In genomic region chr12:55726911-55727310, GRCh38 we compare ENCODE assay signal across 1 cellular context.
TF ChIP-seq lines count a peak whose summit lies in the region.

No MANE protein-coding gene starts in this region.

TF ChIP-seq in H1, 55 proteins besides CTCF, POLR2A, EP300 and RAD21:
- TF ChIP-seq, protein P1, sequence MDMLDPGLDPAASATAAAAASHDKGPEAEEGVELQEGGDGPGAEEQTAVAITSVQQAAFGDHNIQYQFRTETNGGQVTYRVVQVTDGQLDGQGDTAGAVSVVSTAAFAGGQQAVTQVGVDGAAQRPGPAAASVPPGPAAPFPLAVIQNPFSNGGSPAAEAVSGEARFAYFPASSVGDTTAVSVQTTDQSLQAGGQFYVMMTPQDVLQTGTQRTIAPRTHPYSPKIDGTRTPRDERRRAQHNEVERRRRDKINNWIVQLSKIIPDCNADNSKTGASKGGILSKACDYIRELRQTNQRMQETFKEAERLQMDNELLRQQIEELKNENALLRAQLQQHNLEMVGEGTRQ (IDR thresholded peaks at IDR 0.05; ENCODE audit: low read length) = no peak
- no peak for TF ChIP-seq KDM1A (IDR thresholded peaks at IDR 0.05; ENCODE audit: borderline replicate concordance, low read length)
- no peak for TF ChIP-seq POU5F1 (IDR thresholded peaks at IDR 0.05; ENCODE audit: low read depth, low read length)
- TF ChIP-seq SIN3A (conservative IDR thresholded peaks at IDR 0.05 in 1 of 2, IDR thresholded peaks at IDR 0.05 in 1 of 2; ENCODE audit: low read depth in 1 of 2, low read length in 2 of 2) = no peak
- no peak for TF ChIP-seq RNF2 (IDR thresholded peaks at IDR 0.05; ENCODE audit: borderline replicate concordance, low read depth, low read length, missing control alignments, poor library complexity, severe bottlenecking)
- no peak for TF ChIP-seq NRF1 (IDR thresholded peaks at IDR 0.05; ENCODE audit: low read depth, low read length)
- TF ChIP-seq SP2 (IDR thresholded peaks at IDR 0.05; ENCODE audit: low read length) = no peak
- no peak for TF ChIP-seq PHF8 (conservative IDR thresholded peaks at IDR 0.05; ENCODE audit: low read depth, low read length)
- no peak for TF ChIP-seq POLR2AphosphoS5 (IDR thresholded peaks at IDR 0.05; ENCODE audit: low read depth, low read length)
- TF ChIP-seq JUND (IDR thresholded peaks at IDR 0.05; ENCODE audit: low read length) = no peak
- no peak for TF ChIP-seq HDAC6 (IDR thresholded peaks at IDR 0.05; ENCODE audit: low read depth, low read length)
- no peak for TF ChIP-seq FOSL1 (IDR thresholded peaks at IDR 0.05; ENCODE audit: insufficient read depth, low read depth, low read length)
- no peak for TF ChIP-seq SAP30 (IDR thresholded peaks at IDR 0.05; ENCODE audit: insufficient read depth, insufficient replicate concordance, low read length)
- no peak for TF ChIP-seq HDAC2 (IDR thresholded peaks at IDR 0.05; ENCODE audit: borderline replicate concordance in 1 of 2, low read depth in 2 of 2, low read length in 2 of 2)
